Comparison of ENCODE assay signal across 20 cellular contexts in the genomic region with DNA sequence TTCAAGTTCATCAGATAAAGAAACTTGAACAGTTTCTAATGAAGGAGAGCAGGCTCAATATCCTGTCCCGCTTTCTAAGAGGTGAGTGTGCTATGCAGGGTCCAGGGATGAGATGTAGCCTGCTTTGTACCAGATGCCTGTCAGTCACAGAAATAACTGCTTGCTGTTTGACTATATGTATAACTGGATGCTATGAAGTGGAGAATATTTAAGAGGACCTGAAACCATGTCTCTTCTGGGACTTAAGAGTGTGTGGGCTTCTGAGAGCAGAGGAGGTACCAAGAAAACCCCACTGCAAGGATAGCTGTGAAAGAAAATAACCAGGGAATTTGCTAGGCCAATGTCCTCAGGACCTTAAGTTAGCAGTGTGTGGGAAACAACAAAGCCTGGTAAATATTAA.
DNase-seq lines count a peak whose midpoint lies in the region; ATAC-seq, FAIRE-seq and TF ChIP-seq lines count a peak whose summit lies in the region.
"Had no signal": no experiment of that assay in that cellular context is flagged by ENCODE, and none has a peak within 500 bp of the region (broad histone marks: within the 10 kb centered on the region; RNA-seq: fewer than 3 reads in every experiment).

No MANE protein-coding gene starts in this region.

- H3K9me3 Mint-ChIP-seq in WTC11 = no peaks in the 10 kb centered on the region
- no peaks in the 10 kb centered on the region for H3K9me3 Mint-ChIP-seq in activated naive CD4-positive, alpha-beta T cell treated with anti-CD3 and anti-CD28 coated beads for 36 hours
- H3K9me3 Mint-ChIP-seq: CD4-positive, alpha-beta T cell; T-helper 1 cell treated with Interleukin-12 subunit alpha and Interleukin-12 subunit beta and Interleukin-4 antibody, amounts not matched to agents 30 μg/mL and 1 μg/mL, for 36 hours had no signal

- ATAC-seq in GM19351 (IDR thresholded peaks at IDR 0.05; ENCODE audit: unreplicated experiment) = peak; percentile 92
- ATAC-seq in HG02623 (IDR thresholded peaks at IDR 0.05; ENCODE audit: unreplicated experiment) = peak; percentile 83
- peak; percentile 81 for ATAC-seq in HG03354 (IDR thresholded peaks at IDR 0.05; ENCODE audit: poor library complexity, severe bottlenecking, unreplicated experiment)
- ATAC-seq in WTC11 = no peak
- ATAC-seq: HCT116 had no signal

- no peaks in the 10 kb centered on the region for H3K36me3 ChIP-seq in ovary
- H3K36me3 ChIP-seq: colonic mucosa had no signal

- 97 to 100% (median 98%) methylated on average over 1 of the region's 1 CpG for WGBS in ovary, 3 donors

- no peak for TF ChIP-seq POLR2A in GM12891 (IDR thresholded peaks at IDR 0.05; ENCODE audit: low read depth, low read length)
- no peak for TF ChIP-seq POLR2A in ovary (IDR thresholded peaks at IDR 0.05)

- H3K27ac Mint-ChIP-seq in WTC11 = no peak overlapping the region
- H3K27ac Mint-ChIP-seq in activated naive CD4-positive, alpha-beta T cell treated with anti-CD3 and anti-CD28 coated beads for 36 hours = no peak overlapping the region
- H3K27ac Mint-ChIP-seq: CD4-positive, alpha-beta T cell; T-helper 1 cell treated with Interleukin-12 subunit alpha and Interleukin-12 subunit beta and Interleukin-4 antibody, amounts not matched to agents 30 μg/mL and 1 μg/mL, for 36 hours had no signal

- H3K27me3 Mint-ChIP-seq in WTC11 (ENCODE audit: low read depth) = no peaks in the 10 kb centered on the region
- H3K27me3 Mint-ChIP-seq in activated naive CD4-positive, alpha-beta T cell treated with anti-CD3 and anti-CD28 coated beads for 36 hours (ENCODE audit: low read depth) = no peaks in the 10 kb centered on the region

- intact Hi-C loops in ovary (cut with DNase I) = no loop called here
- intact Hi-C loops in activated naive CD4-positive, alpha-beta T cell treated with anti-CD3 and anti-CD28 coated beads for 36 hours (cut with micrococcal nuclease) = loop anchor here (2.0 kb wide), 1 partner anchor 41 kb away; no protein-coding TSS in a partner anchor

- CTCF ChIA-PET in WTC11 (lab: Charles Lee) = no interaction called here
- CTCF ChIA-PET in activated naive CD4-positive, alpha-beta T cell treated with anti-CD3 and anti-CD28 coated beads for 36 hours (lab: Charles Lee) = no interaction called here

- peaks cover 3% of the 10 kb centered on the region; the same call in 1 of the 2 replicates for H3K4me1 Mint-ChIP-seq in WTC11
- peaks cover 6% of the 10 kb centered on the region for H3K4me1 Mint-ChIP-seq in activated naive CD4-positive, alpha-beta T cell treated with anti-CD3 and anti-CD28 coated beads for 36 hours (ENCODE audit: low read depth)

- no peak for DNase-seq in GM12891 (ENCODE audit: insufficient read length, low spot score)
- no peak for DNase-seq in HT-29 (ENCODE audit: low spot score)
- DNase-seq in ovary = no peak
- DNase-seq in WTC11 (ENCODE audit: low spot score) = no peak
- no peak for DNase-seq in activated naive CD4-positive, alpha-beta T cell treated with anti-CD3 and anti-CD28 coated beads for 36 hours
- DNase-seq: activated CD4-positive, CD25-positive, alpha-beta regulatory T cell treated with anti-CD3 and anti-CD28 coated beads, Interleukin-2, amount 50 U/mL, for 72 hours; CD4-positive, alpha-beta T cell; colonic mucosa; glutamatergic neuron; kidney; NCI-H1930; NCI-H748 treated with DMSO at 0.1 percent for 48 hours had no signal

- no peak for TF ChIP-seq EP300 in ovary (IDR thresholded peaks at IDR 0.05)

- TF ChIP-seq CTCF in ovary (IDR thresholded peaks at IDR 0.05) (no peak), WTC11 (IDR thresholded peaks at IDR 0.05) (no peak)

- H3K4me3 Mint-ChIP-seq in WTC11 = no peak overlapping the region
- H3K4me3 Mint-ChIP-seq in activated naive CD4-positive, alpha-beta T cell treated with anti-CD3 and anti-CD28 coated beads for 36 hours = no peak overlapping the region
- H3K4me3 Mint-ChIP-seq: CD4-positive, alpha-beta T cell; T-helper 1 cell treated with Interleukin-12 subunit alpha and Interleukin-12 subunit beta and Interleukin-4 antibody, amounts not matched to agents 30 μg/mL and 1 μg/mL, for 36 hours had no signal

- no peaks in the 10 kb centered on the region for H3K27me3 ChIP-seq in ovary
- H3K27me3 ChIP-seq: colonic mucosa had no signal

- POLR2A ChIA-PET in WTC11 (lab: Charles Lee) = no interaction called here

- H3K4me3 ChIP-seq in ovary = no peak overlapping the region
- H3K4me3 ChIP-seq: colonic mucosa, skin epidermis had no signal

- H3K4me1 ChIP-seq in ovary (ENCODE audit: insufficient read depth) = no peaks in the 10 kb centered on the region
- H3K4me1 ChIP-seq: colonic mucosa had no signal

- FAIRE-seq in GM12891 (lab: Jason Lieb, UNC) = peak; percentile 40
- FAIRE-seq: A204.1, kidney had no signal

- H3K27ac ChIP-seq in ovary = no peak overlapping the region
- H3K27ac ChIP-seq: colonic mucosa, epithelial cell of prostate, skin epidermis had no signal

- H3K9me3 ChIP-seq in ovary = no peaks in the 10 kb centered on the region
- H3K9me3 ChIP-seq: colonic mucosa had no signal

- H3K36me3 Mint-ChIP-seq in WTC11 = no peaks in the 10 kb centered on the region
- no peaks in the 10 kb centered on the region for H3K36me3 Mint-ChIP-seq in activated naive CD4-positive, alpha-beta T cell treated with anti-CD3 and anti-CD28 coated beads for 36 hours (ENCODE audit: low read depth)

TF ChIP-seq in GM12891, 5 proteins besides CTCF, POLR2A, EP300 and RAD21:
- TF ChIP-seq SPI1 (IDR thresholded peaks at IDR 0.05; ENCODE audit: low read depth, low read length) = peak; percentile 85
- TF ChIP-seq POU2F2 (IDR thresholded peaks at IDR 0.05; ENCODE audit: low read depth, low read length) = no peak

TF ChIP-seq in WTC11, 78 proteins besides CTCF, POLR2A, EP300 and RAD21:
- TF ChIP-seq MYBL2 (CRISPR knock-in tag; IDR thresholded peaks at IDR 0.05) (no peak), ZNF232 (CRISPR knock-in tag; IDR thresholded peaks at IDR 0.05) (no peak)
- TF ChIP-seq, protein P1, sequence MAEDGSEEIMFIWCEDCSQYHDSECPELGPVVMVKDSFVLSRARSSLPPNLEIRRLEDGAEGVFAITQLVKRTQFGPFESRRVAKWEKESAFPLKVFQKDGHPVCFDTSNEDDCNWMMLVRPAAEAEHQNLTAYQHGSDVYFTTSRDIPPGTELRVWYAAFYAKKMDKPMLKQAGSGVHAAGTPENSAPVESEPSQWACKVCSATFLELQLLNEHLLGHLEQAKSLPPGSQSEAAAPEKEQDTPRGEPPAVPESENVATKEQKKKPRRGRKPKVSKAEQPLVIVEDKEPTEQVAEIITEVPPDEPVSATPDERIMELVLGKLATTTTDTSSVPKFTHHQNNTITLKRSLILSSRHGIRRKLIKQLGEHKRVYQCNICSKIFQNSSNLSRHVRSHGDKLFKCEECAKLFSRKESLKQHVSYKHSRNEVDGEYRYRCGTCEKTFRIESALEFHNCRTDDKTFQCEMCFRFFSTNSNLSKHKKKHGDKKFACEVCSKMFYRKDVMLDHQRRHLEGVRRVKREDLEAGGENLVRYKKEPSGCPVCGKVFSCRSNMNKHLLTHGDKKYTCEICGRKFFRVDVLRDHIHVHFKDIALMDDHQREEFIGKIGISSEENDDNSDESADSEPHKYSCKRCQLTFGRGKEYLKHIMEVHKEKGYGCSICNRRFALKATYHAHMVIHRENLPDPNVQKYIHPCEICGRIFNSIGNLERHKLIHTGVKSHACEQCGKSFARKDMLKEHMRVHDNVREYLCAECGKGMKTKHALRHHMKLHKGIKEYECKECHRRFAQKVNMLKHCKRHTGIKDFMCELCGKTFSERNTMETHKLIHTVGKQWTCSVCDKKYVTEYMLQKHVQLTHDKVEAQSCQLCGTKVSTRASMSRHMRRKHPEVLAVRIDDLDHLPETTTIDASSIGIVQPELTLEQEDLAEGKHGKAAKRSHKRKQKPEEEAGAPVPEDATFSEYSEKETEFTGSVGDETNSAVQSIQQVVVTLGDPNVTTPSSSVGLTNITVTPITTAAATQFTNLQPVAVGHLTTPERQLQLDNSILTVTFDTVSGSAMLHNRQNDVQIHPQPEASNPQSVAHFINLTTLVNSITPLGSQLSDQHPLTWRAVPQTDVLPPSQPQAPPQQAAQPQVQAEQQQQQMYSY (CRISPR knock-in tag; IDR thresholded peaks at IDR 0.05) = no peak
- TF ChIP-seq, protein P2, sequence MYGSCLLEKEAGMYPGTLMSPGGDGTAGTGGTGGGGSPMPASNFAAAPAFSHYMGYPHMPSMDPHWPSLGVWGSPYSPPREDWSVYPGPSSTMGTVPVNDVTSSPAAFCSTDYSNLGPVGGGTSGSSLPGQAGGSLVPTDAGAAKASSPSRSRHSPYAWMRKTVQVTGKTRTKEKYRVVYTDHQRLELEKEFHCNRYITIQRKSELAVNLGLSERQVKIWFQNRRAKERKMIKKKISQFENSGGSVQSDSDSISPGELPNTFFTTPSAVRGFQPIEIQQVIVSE (CRISPR knock-in tag; IDR thresholded peaks at IDR 0.05; ENCODE audit: borderline replicate concordance) = no peak
